In genomic region chr2:202033317-202034248, GRCh38 we compare ENCODE assay signal across 1 cellular context.
TF ChIP-seq lines count a peak whose summit lies in the region.

Gene FZD7, plus strand, starts transcription at chr2:202033855. Its CDS starts 793 bp downstream, at chr2:202034648.

TF ChIP-seq in HEK293, 187 proteins besides CTCF, POLR2A, EP300 and RAD21 (continued from another document and continues in another):
- TF ChIP-seq KLF9 (tag by site-specific recombination; IDR thresholded peaks at IDR 0.05; ENCODE audit: low read depth) (peak; percentile 40), KLF10 (tag by site-specific recombination; IDR thresholded peaks at IDR 0.05) (peak; percentile 86), ZFHX2 (tag by site-specific recombination; conservative IDR thresholded peaks at IDR 0.05) (peak; percentile 12; the same call in 1 of the 2 replicates), ZBTB7A (tag by site-specific recombination; IDR thresholded peaks at IDR 0.05; ENCODE audit: low read depth) (peak; percentile 77; the same call in 1 of the 2 replicates), ZNF530 (tag by site-specific recombination; IDR thresholded peaks at IDR 0.05; ENCODE audit: low read depth) (no peak), ZNF202 (tag by site-specific recombination; IDR thresholded peaks at IDR 0.05; ENCODE audit: borderline replicate concordance) (no peak), SCRT2 (tag by site-specific recombination; IDR thresholded peaks at IDR 0.05) (no peak), ZNF501 (tag by site-specific recombination; IDR thresholded peaks at IDR 0.05) (0 out of 2 replicates have a peak, but pooled peaks have one; percentile 58), ZNF704 (tag by site-specific recombination; IDR thresholded peaks at IDR 0.05) (no peak), ZNF423 (tag by site-specific recombination; IDR thresholded peaks at IDR 0.05) (no peak), ZNF768 (tag by site-specific recombination; IDR thresholded peaks at IDR 0.05) (no peak), ZNF580 (tag by site-specific recombination; IDR thresholded peaks at IDR 0.05) (no peak), ZNF513 (tag by site-specific recombination; IDR thresholded peaks at IDR 0.05) (no peak), ZSCAN16 (tag by site-specific recombination; IDR thresholded peaks at IDR 0.05) (no peak), ZNF670 (tag by site-specific recombination; IDR thresholded peaks at IDR 0.05; ENCODE audit: low read depth) (no peak), OVOL3 (tag by site-specific recombination; IDR thresholded peaks at IDR 0.05) (no peak), SETDB1 (IDR thresholded peaks at IDR 0.05; ENCODE audit: insufficient read length, low read length) (no peak), ZNF18 (tag by site-specific recombination; IDR thresholded peaks at IDR 0.05) (no peak), ZNF658 (tag by site-specific recombination; IDR thresholded peaks at IDR 0.05) (no peak), ZNF404 (tag by site-specific recombination; IDR thresholded peaks at IDR 0.05) (no peak), ZBTB10 (tag by site-specific recombination; IDR thresholded peaks at IDR 0.05) (peak; percentile 73), HIC1 (tag by site-specific recombination; IDR thresholded peaks at IDR 0.05) (no peak), ZNF398 (tag by site-specific recombination; IDR thresholded peaks at IDR 0.05) (peak; percentile 81), ZBTB6 (tag by site-specific recombination; IDR thresholded peaks at IDR 0.05) (no peak), ATF2 (tag by site-specific recombination; IDR thresholded peaks at IDR 0.05; ENCODE audit: low read depth) (no peak), ZFP37 (tag by site-specific recombination; IDR thresholded peaks at IDR 0.05) (no peak), ZBTB21 (tag by site-specific recombination; IDR thresholded peaks at IDR 0.05) (no peak), BCL11A (tag by site-specific recombination; IDR thresholded peaks at IDR 0.05; ENCODE audit: low read depth) (no peak), ZNF449 (tag by site-specific recombination; IDR thresholded peaks at IDR 0.05) (no peak), MZF1 (tag by site-specific recombination; IDR thresholded peaks at IDR 0.05; ENCODE audit: borderline replicate concordance) (no peak), SALL2 (tag by site-specific recombination; IDR thresholded peaks at IDR 0.05; ENCODE audit: borderline replicate concordance) (no peak), PRDM1 (tag by site-specific recombination; IDR thresholded peaks at IDR 0.05) (peak; percentile 91), ZNF174 (tag by site-specific recombination; IDR thresholded peaks at IDR 0.05) (no peak), ZNF629 (tag by site-specific recombination; IDR thresholded peaks at IDR 0.05) (no peak), ZFP69B (tag by site-specific recombination; IDR thresholded peaks at IDR 0.05) (no peak), ZBTB26 (tag by site-specific recombination; optimal IDR thresholded peaks at IDR 0.05) (peak; percentile 51), ZBTB49 (tag by site-specific recombination; IDR thresholded peaks at IDR 0.05; ENCODE audit: low read depth) (no peak), SP2 (tag by site-specific recombination; IDR thresholded peaks at IDR 0.05) (peak; percentile 70), ZNF324 (tag by site-specific recombination; IDR thresholded peaks at IDR 0.05) (no peak), ZNF335 (tag by site-specific recombination; conservative IDR thresholded peaks at IDR 0.05) (peak; percentile 82), IKZF3 (tag by site-specific recombination; IDR thresholded peaks at IDR 0.05) (no peak; the same call in 1 of the 2 replicates), ZNF354C (tag by site-specific recombination; IDR thresholded peaks at IDR 0.05; ENCODE audit: borderline replicate concordance, low read depth) (no peak), ZNF433 (tag by site-specific recombination; IDR thresholded peaks at IDR 0.05; ENCODE audit: low read depth) (no peak)
